Comparison of ENCODE assay signal across 11 cellular contexts in genomic region chr12:64691227-64691792, GRCh38.
DNase-seq lines count a peak whose midpoint lies in the region; ATAC-seq lines count a peak whose summit lies in the region.
"Had no signal": no experiment of that assay in that cellular context is flagged by ENCODE, and none has a peak within 500 bp of the region (broad histone marks: within the 10 kb centered on the region; RNA-seq: fewer than 3 reads in every experiment).

No MANE protein-coding gene starts in this region.

- H3K4me1 ChIP-seq in iPS-15b (ENCODE audit: control insufficient read depth, insufficient read depth, low read length) (peaks cover 21% of the 10 kb centered on the region), stomach smooth muscle (ENCODE audit: control insufficient read depth, insufficient read depth, low read length) (peaks cover 46% of the 10 kb centered on the region)

- H3K27ac ChIP-seq in stomach smooth muscle (ENCODE audit: low read length) = peak overlapping the region; percentile 37
- H3K27ac ChIP-seq: ovary had no signal

- no peak for ATAC-seq in activated T-cell treated with anti-CD3 and anti-CD28 coated beads, Interleukin-2, amount 50 U/mL, for 72 hours (replicated peaks in 1 of 2)
- no peak for ATAC-seq in HG02884 (IDR thresholded peaks at IDR 0.05; ENCODE audit: unreplicated experiment)
- ATAC-seq in GM21529 (IDR thresholded peaks at IDR 0.05; ENCODE audit: unreplicated experiment) = no peak

- H3K27me3 ChIP-seq in iPS-15b (ENCODE audit: control insufficient read depth, insufficient read depth, low read length) (no peaks in the 10 kb centered on the region), stomach smooth muscle (ENCODE audit: control insufficient read depth in 1 of 2, insufficient read depth in 2 of 2, low read length in 2 of 2) (no peaks in the 10 kb centered on the region)
- H3K27me3 ChIP-seq: ovary had no signal

- peak overlapping the region; percentile 83 for H3K27ac Mint-ChIP-seq in activated T-cell treated with anti-CD3 and anti-CD28 coated beads, Interleukin-2, amount 50 U/mL, for 72 hours
- H3K27ac Mint-ChIP-seq: activated T-helper 2 cell treated with anti-CD3 and anti-CD28 coated beads, Interferon-gamma antibody, Interleukin-2, Interleukin-4, amounts not matched to agents 10 μg/mL and 5 μg/mL and 100 μg/mL, durations not matched to agents 14 hours and 24 hours and 36 hours had no signal

- peaks cover 56% of the 10 kb centered on the region for H3K4me1 Mint-ChIP-seq in activated T-cell treated with anti-CD3 and anti-CD28 coated beads, Interleukin-2, amount 50 U/mL, for 72 hours (ENCODE audit: low read depth)

- H3K9ac ChIP-seq in iPS-15b (ENCODE audit: low read depth, low read length) (no peak overlapping the region), stomach smooth muscle (ENCODE audit: low read length in 2 of 2) (no peak overlapping the region)

- H3K4me3 Mint-ChIP-seq in activated T-cell treated with anti-CD3 and anti-CD28 coated beads, Interleukin-2, amount 50 U/mL, for 72 hours = no peak overlapping the region

- no peaks in the 10 kb centered on the region for H3K9me3 Mint-ChIP-seq in activated T-cell treated with anti-CD3 and anti-CD28 coated beads, Interleukin-2, amount 50 U/mL, for 72 hours
- H3K9me3 Mint-ChIP-seq: activated T-helper 2 cell treated with anti-CD3 and anti-CD28 coated beads, Interferon-gamma antibody, Interleukin-2, Interleukin-4, amounts not matched to agents 10 μg/mL and 5 μg/mL and 100 μg/mL, durations not matched to agents 14 hours and 24 hours and 36 hours had no signal

- H3K36me3 ChIP-seq in iPS-15b (ENCODE audit: control insufficient read depth, insufficient read depth, low read length) = no peaks in the 10 kb centered on the region
- peaks cover 3 to 9% of the 10 kb centered on the region in 2 donors for H3K36me3 ChIP-seq in stomach smooth muscle (ENCODE audit: control insufficient read depth in 2 of 2, insufficient read depth in 2 of 2, low read length in 2 of 2)
- H3K36me3 ChIP-seq: ovary had no signal

- H3K36me3 Mint-ChIP-seq in activated T-cell treated with anti-CD3 and anti-CD28 coated beads, Interleukin-2, amount 50 U/mL, for 72 hours (ENCODE audit: insufficient read depth in 2 of 2) = peaks cover 4 to 19% of the 10 kb centered on the region in 2 donors

- H3K27me3 Mint-ChIP-seq in activated T-cell treated with anti-CD3 and anti-CD28 coated beads, Interleukin-2, amount 50 U/mL, for 72 hours (ENCODE audit: low read depth) = no peaks in the 10 kb centered on the region

- H3K9me3 ChIP-seq in iPS-15b (ENCODE audit: control insufficient read depth, insufficient read depth, low read length) = no peaks in the 10 kb centered on the region
- no peaks in the 10 kb centered on the region for H3K9me3 ChIP-seq in stomach smooth muscle (ENCODE audit: control insufficient read depth in 2 of 2, low read length in 2 of 2)
- H3K9me3 ChIP-seq: ovary had no signal

- peak overlapping the region; percentile 9 for H3K4me3 ChIP-seq in iPS-15b (ENCODE audit: low read depth, low read length)
- no peak overlapping the region for H3K4me3 ChIP-seq in stomach smooth muscle (ENCODE audit: low read length in 2 of 2)
- H3K4me3 ChIP-seq: ovary had no signal

- DNase-seq in activated T-cell treated with anti-CD3 and anti-CD28 coated beads, Interleukin-2, amount 50 U/mL, for 72 hours = no peak
- DNase-seq in activated T-cell treated with anti-CD3 and anti-CD28 coated beads for 4 hours (no peak), NCI-H82 treated with DMSO at 0.1 percent for 48 hours (lab: John Stamatoyannopoulos, UW; ENCODE audit: unreplicated experiment) (peak; percentile 67), AG08396 (ENCODE audit: low spot score) (no peak)
- DNase-seq: effector CD8-positive, alpha-beta T cell; ovary had no signal
